ENCODE assay signal across 17 cellular contexts in the genomic region with DNA sequence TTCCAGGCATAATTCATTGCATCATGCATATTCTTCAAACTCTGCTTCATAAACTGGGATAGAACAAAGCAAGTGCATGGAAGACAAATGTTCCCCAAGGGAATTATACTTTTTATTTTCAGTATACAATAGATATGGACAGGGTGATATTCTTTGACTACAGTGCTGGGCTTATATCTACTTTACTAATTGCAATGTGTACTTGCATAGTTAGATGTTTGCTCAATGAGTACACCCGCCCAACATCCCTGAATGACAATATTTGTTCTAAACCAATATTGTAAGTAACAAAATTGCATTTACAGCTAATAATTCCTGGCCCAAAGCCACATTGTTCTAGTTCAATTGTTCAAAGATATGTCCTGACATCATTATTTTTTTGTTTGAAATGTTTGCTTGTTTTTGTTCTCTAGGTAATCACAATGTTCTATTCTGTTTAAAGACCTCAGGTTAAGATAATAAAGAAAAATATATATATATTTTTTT.
"Had no signal": no experiment of that assay in that cellular context is flagged by ENCODE, and none has a peak within 500 bp of the region (broad histone marks: within the 10 kb centered on the region; RNA-seq: fewer than 3 reads in every experiment).

No MANE protein-coding gene starts in this region.

- H3K4me3 ChIP-seq: esophagus muscularis mucosa, gastrocnemius medialis, psoas muscle, right lobe of liver, tibial artery, upper lobe of left lung, uterus had no signal

- H3K36me3 Mint-ChIP-seq: naive thymus-derived CD4-positive, alpha-beta T cell; stimulated activated memory B cell treated with anti-CD40 and anti-IgM and Interleukin-4, amounts not matched to agents 10 μg/mL and 1 μg/mL and 100 μg/mL, for 72 hours had no signal

- H3K27me3 Mint-ChIP-seq: effector memory CD8-positive, alpha-beta T cell; stimulated activated memory B cell treated with anti-CD40 and anti-IgM and Interleukin-4, amounts not matched to agents 10 μg/mL and 1 μg/mL and 100 μg/mL, for 72 hours; stimulated activated naive CD8-positive, alpha-beta T cell treated with anti-CD3 and anti-CD28 coated beads, Interleukin-15, Interleukin-2, amounts not matched to agents 100 ng/mL and 50 ng/mL, for 24 hours had no signal

- DNase-seq: effector memory CD8-positive, alpha-beta T cell; gastrocnemius medialis; islet precursor cell; mammary epithelial cell; naive thymus-derived CD4-positive, alpha-beta T cell; nephron progenitor cell; psoas muscle; retina; right lobe of liver; stimulated activated CD4-positive, alpha-beta T cell treated with anti-CD3 and anti-CD28 coated beads, Interleukin-4, amount 100 ng/mL, for 1 hour; tibial artery; upper lobe of left lung; uterus had no signal

- H3K27ac Mint-ChIP-seq: effector memory CD8-positive, alpha-beta T cell; naive thymus-derived CD4-positive, alpha-beta T cell; nephron progenitor cell; stimulated activated memory B cell treated with anti-CD40 and anti-IgM and Interleukin-4, amounts not matched to agents 10 μg/mL and 1 μg/mL and 100 μg/mL, for 72 hours; stimulated activated naive CD8-positive, alpha-beta T cell treated with anti-CD3 and anti-CD28 coated beads, Interleukin-15, Interleukin-2, amounts not matched to agents 100 ng/mL and 50 ng/mL, for 24 hours had no signal

- H3K9me3 Mint-ChIP-seq: nephron progenitor cell had no signal

- H3K4me1 Mint-ChIP-seq: naive thymus-derived CD4-positive, alpha-beta T cell; stimulated activated memory B cell treated with anti-CD40 and anti-IgM and Interleukin-4, amounts not matched to agents 10 μg/mL and 1 μg/mL and 100 μg/mL, for 72 hours had no signal

- H3K4me3 Mint-ChIP-seq: effector memory CD8-positive, alpha-beta T cell; naive thymus-derived CD4-positive, alpha-beta T cell; nephron progenitor cell; stimulated activated memory B cell treated with anti-CD40 and anti-IgM and Interleukin-4, amounts not matched to agents 10 μg/mL and 1 μg/mL and 100 μg/mL, for 72 hours; stimulated activated naive CD8-positive, alpha-beta T cell treated with anti-CD3 and anti-CD28 coated beads, Interleukin-15, Interleukin-2, amounts not matched to agents 100 ng/mL and 50 ng/mL, for 24 hours had no signal

- ATAC-seq: effector memory CD8-positive, alpha-beta T cell; gastrocnemius medialis; left lobe of liver; naive thymus-derived CD4-positive, alpha-beta T cell; psoas muscle; right lobe of liver; stimulated activated memory B cell treated with anti-CD40 and anti-IgM and Interleukin-4, amounts not matched to agents 10 μg/mL and 1 μg/mL and 100 μg/mL, for 72 hours had no signal
